In the genomic region with DNA sequence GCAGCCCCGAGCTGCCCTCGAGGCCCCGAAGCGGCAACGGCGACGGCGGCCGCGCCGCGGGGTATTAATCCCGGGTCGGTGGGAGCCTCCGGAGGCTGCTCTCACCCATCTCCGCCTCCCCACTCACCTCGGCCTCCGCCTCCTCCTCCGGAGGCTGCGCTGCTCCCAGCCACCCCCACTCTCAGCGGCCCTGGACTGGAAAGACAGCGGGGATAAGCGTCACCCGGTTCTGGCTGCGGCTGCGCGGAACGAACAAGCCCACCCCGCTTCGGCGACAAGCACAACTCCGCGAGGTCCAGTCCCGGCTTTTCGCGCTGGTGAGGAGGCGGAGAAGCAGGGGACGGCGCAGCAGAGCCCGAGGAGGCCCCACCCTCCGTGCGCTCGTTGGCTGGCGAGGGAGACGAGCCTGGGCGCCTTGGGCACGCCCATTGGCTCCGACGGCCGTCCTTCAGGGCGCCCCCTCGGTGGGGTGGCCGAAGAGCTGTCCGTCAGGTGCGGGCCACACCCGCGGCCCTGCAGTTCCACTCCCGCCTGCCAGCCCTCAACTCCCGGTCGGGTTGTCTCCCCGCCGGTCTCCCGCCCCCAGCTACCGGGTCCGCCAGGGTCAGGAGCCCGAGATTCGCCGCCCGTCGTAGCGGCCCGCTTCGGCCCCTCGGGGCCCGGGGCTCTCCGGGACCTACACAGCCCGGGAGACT, we compare ENCODE assay signal across 1 cellular context.
TF ChIP-seq lines count a peak whose summit lies in the region.

A gene (minus strand): TSS at position 327 of the 695 bp plus-strand sequence. CDS start 11,469 bp downstream, outside the sequence.

TF ChIP-seq in GM12878, 131 proteins besides CTCF, POLR2A, EP300 and RAD21 (continued from another document and continues in another):
- TF ChIP-seq ZNF384 (IDR thresholded peaks at IDR 0.05; ENCODE audit: borderline replicate concordance, low read depth, low read length) (no peak), SP1 (IDR thresholded peaks at IDR 0.05; ENCODE audit: low read depth, low read length) (peak; percentile 99), ZNF24 (IDR thresholded peaks at IDR 0.05) (no peak), ZNF207 (IDR thresholded peaks at IDR 0.05; ENCODE audit: borderline replicate concordance) (peak; percentile 30; the same call in 1 of the 2 replicates), NFXL1 (IDR thresholded peaks at IDR 0.05; ENCODE audit: borderline replicate concordance) (no peak), CREM (IDR thresholded peaks at IDR 0.05; ENCODE audit: low read depth) (peak; percentile 44; the same call in 1 of the 2 replicates), ZNF622 (IDR thresholded peaks at IDR 0.05) (no peak), YY1 (IDR thresholded peaks at IDR 0.05; ENCODE audit: low read depth, low read length) (peak; percentile 57; the same call in 1 of the 2 replicates), SRF (IDR thresholded peaks at IDR 0.05; ENCODE audit: low read depth in 2 of 2, low read length in 2 of 2) (no peak), HDAC6 (IDR thresholded peaks at IDR 0.05; ENCODE audit: unreplicated experiment) (no peak), PML (IDR thresholded peaks at IDR 0.05; ENCODE audit: low read length) (peak; percentile 86), RBBP5 (conservative IDR thresholded peaks at IDR 0.05) (no peak), MTA3 (IDR thresholded peaks at IDR 0.05; ENCODE audit: borderline replicate concordance, low read length) (no peak), SMAD5 (IDR thresholded peaks at IDR 0.05; ENCODE audit: low read depth) (peak; percentile 30), FOS (IDR thresholded peaks at IDR 0.05; ENCODE audit: borderline replicate concordance, extremely low read depth, insufficient read length) (peak; percentile 86), FOXM1 (IDR thresholded peaks at IDR 0.05; ENCODE audit: low read depth, low read length) (no peak), ESRRA (IDR thresholded peaks at IDR 0.05; ENCODE audit: low read length) (no peak), CREB1 (IDR thresholded peaks at IDR 0.05; ENCODE audit: low read depth) (peak; percentile 74; the same call in 1 of the 2 replicates), MYB (IDR thresholded peaks at IDR 0.05; ENCODE audit: borderline replicate concordance, low read depth, low read length) (no peak), YBX1 (IDR thresholded peaks at IDR 0.05) (no peak), PAX8 (IDR thresholded peaks at IDR 0.05) (no peak), PAX5 (IDR thresholded peaks at IDR 0.05; ENCODE audit: borderline replicate concordance, low read depth, low read length) (no peak), ASH2L (IDR thresholded peaks at IDR 0.05; ENCODE audit: borderline replicate concordance, low read depth) (no peak), NR2F1 (conservative IDR thresholded peaks at IDR 0.05) (no peak), BRCA1 (IDR thresholded peaks at IDR 0.05; ENCODE audit: low read depth, low read length) (no peak), SUPT20H (IDR thresholded peaks at IDR 0.05; ENCODE audit: borderline replicate concordance, control insufficient read depth, low read depth, low read length) (no peak), CHD2 (IDR thresholded peaks at IDR 0.05; ENCODE audit: borderline replicate concordance, low read depth, low read length) (peak; percentile 97), HDGF (IDR thresholded peaks at IDR 0.05) (peak; percentile 93), NR2C1 (IDR thresholded peaks at IDR 0.05) (no peak), WRNIP1 (IDR thresholded peaks at IDR 0.05; ENCODE audit: borderline replicate concordance, low read depth, low read length) (no peak), SIN3A (IDR thresholded peaks at IDR 0.05; ENCODE audit: low read depth, low read length) (no peak; the same call in 1 of the 2 replicates), RAD51 (IDR thresholded peaks at IDR 0.05) (no peak)
- TF ChIP-seq, protein P1, sequence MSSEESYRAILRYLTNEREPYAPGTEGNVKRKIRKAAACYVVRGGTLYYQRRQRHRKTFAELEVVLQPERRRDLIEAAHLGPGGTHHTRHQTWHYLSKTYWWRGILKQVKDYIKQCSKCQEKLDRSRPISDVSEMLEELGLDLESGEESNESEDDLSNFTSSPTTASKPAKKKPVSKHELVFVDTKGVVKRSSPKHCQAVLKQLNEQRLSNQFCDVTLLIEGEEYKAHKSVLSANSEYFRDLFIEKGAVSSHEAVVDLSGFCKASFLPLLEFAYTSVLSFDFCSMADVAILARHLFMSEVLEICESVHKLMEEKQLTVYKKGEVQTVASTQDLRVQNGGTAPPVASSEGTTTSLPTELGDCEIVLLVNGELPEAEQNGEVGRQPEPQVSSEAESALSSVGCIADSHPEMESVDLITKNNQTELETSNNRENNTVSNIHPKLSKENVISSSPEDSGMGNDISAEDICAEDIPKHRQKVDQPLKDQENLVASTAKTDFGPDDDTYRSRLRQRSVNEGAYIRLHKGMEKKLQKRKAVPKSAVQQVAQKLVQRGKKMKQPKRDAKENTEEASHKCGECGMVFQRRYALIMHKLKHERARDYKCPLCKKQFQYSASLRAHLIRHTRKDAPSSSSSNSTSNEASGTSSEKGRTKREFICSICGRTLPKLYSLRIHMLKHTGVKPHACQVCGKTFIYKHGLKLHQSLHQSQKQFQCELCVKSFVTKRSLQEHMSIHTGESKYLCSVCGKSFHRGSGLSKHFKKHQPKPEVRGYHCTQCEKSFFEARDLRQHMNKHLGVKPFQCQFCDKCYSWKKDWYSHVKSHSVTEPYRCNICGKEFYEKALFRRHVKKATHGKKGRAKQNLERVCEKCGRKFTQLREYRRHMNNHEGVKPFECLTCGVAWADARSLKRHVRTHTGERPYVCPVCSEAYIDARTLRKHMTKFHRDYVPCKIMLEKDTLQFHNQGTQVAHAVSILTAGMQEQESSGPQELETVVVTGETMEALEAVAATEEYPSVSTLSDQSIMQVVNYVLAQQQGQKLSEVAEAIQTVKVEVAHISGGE (CRISPR knock-in tag; IDR thresholded peaks at IDR 0.05) = no peak
- TF ChIP-seq, protein P2, sequence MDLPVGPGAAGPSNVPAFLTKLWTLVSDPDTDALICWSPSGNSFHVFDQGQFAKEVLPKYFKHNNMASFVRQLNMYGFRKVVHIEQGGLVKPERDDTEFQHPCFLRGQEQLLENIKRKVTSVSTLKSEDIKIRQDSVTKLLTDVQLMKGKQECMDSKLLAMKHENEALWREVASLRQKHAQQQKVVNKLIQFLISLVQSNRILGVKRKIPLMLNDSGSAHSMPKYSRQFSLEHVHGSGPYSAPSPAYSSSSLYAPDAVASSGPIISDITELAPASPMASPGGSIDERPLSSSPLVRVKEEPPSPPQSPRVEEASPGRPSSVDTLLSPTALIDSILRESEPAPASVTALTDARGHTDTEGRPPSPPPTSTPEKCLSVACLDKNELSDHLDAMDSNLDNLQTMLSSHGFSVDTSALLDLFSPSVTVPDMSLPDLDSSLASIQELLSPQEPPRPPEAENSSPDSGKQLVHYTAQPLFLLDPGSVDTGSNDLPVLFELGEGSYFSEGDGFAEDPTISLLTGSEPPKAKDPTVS (IDR thresholded peaks at IDR 0.05; ENCODE audit: low read depth, low read length) = no peak
- TF ChIP-seq, protein P3, sequence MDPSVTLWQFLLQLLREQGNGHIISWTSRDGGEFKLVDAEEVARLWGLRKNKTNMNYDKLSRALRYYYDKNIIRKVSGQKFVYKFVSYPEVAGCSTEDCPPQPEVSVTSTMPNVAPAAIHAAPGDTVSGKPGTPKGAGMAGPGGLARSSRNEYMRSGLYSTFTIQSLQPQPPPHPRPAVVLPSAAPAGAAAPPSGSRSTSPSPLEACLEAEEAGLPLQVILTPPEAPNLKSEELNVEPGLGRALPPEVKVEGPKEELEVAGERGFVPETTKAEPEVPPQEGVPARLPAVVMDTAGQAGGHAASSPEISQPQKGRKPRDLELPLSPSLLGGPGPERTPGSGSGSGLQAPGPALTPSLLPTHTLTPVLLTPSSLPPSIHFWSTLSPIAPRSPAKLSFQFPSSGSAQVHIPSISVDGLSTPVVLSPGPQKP (IDR thresholded peaks at IDR 0.05; ENCODE audit: low read depth, low read length) = no peak
- TF ChIP-seq, protein P4, sequence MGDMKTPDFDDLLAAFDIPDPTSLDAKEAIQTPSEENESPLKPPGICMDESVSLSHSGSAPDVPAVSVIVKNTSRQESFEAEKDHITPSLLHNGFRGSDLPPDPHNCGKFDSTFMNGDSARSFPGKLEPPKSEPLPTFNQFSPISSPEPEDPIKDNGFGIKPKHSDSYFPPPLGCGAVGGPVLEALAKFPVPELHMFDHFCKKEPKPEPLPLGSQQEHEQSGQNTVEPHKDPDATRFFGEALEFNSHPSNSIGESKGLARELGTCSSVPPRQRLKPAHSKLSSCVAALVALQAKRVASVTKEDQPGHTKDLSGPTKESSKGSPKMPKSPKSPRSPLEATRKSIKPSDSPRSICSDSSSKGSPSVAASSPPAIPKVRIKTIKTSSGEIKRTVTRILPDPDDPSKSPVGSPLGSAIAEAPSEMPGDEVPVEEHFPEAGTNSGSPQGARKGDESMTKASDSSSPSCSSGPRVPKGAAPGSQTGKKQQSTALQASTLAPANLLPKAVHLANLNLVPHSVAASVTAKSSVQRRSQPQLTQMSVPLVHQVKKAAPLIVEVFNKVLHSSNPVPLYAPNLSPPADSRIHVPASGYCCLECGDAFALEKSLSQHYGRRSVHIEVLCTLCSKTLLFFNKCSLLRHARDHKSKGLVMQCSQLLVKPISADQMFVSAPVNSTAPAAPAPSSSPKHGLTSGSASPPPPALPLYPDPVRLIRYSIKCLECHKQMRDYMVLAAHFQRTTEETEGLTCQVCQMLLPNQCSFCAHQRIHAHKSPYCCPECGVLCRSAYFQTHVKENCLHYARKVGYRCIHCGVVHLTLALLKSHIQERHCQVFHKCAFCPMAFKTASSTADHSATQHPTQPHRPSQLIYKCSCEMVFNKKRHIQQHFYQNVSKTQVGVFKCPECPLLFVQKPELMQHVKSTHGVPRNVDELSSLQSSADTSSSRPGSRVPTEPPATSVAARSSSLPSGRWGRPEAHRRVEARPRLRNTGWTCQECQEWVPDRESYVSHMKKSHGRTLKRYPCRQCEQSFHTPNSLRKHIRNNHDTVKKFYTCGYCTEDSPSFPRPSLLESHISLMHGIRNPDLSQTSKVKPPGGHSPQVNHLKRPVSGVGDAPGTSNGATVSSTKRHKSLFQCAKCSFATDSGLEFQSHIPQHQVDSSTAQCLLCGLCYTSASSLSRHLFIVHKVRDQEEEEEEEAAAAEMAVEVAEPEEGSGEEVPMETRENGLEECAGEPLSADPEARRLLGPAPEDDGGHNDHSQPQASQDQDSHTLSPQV (IDR thresholded peaks at IDR 0.05) = no peak
- TF ChIP-seq, protein P5, sequence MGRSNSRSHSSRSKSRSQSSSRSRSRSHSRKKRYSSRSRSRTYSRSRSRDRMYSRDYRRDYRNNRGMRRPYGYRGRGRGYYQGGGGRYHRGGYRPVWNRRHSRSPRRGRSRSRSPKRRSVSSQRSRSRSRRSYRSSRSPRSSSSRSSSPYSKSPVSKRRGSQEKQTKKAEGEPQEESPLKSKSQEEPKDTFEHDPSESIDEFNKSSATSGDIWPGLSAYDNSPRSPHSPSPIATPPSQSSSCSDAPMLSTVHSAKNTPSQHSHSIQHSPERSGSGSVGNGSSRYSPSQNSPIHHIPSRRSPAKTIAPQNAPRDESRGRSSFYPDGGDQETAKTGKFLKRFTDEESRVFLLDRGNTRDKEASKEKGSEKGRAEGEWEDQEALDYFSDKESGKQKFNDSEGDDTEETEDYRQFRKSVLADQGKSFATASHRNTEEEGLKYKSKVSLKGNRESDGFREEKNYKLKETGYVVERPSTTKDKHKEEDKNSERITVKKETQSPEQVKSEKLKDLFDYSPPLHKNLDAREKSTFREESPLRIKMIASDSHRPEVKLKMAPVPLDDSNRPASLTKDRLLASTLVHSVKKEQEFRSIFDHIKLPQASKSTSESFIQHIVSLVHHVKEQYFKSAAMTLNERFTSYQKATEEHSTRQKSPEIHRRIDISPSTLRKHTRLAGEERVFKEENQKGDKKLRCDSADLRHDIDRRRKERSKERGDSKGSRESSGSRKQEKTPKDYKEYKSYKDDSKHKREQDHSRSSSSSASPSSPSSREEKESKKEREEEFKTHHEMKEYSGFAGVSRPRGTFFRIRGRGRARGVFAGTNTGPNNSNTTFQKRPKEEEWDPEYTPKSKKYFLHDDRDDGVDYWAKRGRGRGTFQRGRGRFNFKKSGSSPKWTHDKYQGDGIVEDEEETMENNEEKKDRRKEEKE (IDR thresholded peaks at IDR 0.05) = no peak
- TF ChIP-seq, protein P6, sequence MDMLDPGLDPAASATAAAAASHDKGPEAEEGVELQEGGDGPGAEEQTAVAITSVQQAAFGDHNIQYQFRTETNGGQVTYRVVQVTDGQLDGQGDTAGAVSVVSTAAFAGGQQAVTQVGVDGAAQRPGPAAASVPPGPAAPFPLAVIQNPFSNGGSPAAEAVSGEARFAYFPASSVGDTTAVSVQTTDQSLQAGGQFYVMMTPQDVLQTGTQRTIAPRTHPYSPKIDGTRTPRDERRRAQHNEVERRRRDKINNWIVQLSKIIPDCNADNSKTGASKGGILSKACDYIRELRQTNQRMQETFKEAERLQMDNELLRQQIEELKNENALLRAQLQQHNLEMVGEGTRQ (IDR thresholded peaks at IDR 0.05; ENCODE audit: borderline replicate concordance, low read depth, low read length) = no peak
- TF ChIP-seq, protein P7, sequence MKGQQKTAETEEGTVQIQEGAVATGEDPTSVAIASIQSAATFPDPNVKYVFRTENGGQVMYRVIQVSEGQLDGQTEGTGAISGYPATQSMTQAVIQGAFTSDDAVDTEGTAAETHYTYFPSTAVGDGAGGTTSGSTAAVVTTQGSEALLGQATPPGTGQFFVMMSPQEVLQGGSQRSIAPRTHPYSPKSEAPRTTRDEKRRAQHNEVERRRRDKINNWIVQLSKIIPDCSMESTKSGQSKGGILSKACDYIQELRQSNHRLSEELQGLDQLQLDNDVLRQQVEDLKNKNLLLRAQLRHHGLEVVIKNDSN (IDR thresholded peaks at IDR 0.05; ENCODE audit: borderline replicate concordance, extremely low read length, insufficient read depth, low read depth, low read length) = no peak
- TF ChIP-seq, protein P8, sequence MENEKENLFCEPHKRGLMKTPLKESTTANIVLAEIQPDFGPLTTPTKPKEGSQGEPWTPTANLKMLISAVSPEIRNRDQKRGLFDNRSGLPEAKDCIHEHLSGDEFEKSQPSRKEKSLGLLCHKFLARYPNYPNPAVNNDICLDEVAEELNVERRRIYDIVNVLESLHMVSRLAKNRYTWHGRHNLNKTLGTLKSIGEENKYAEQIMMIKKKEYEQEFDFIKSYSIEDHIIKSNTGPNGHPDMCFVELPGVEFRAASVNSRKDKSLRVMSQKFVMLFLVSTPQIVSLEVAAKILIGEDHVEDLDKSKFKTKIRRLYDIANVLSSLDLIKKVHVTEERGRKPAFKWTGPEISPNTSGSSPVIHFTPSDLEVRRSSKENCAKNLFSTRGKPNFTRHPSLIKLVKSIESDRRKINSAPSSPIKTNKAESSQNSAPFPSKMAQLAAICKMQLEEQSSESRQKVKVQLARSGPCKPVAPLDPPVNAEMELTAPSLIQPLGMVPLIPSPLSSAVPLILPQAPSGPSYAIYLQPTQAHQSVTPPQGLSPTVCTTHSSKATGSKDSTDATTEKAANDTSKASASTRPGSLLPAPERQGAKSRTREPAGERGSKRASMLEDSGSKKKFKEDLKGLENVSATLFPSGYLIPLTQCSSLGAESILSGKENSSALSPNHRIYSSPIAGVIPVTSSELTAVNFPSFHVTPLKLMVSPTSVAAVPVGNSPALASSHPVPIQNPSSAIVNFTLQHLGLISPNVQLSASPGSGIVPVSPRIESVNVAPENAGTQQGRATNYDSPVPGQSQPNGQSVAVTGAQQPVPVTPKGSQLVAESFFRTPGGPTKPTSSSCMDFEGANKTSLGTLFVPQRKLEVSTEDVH (IDR thresholded peaks at IDR 0.05; ENCODE audit: low read depth, partially characterized antibody) = no peak
